Comparison of ENCODE assay signal across 12 cellular contexts in the genomic region with DNA sequence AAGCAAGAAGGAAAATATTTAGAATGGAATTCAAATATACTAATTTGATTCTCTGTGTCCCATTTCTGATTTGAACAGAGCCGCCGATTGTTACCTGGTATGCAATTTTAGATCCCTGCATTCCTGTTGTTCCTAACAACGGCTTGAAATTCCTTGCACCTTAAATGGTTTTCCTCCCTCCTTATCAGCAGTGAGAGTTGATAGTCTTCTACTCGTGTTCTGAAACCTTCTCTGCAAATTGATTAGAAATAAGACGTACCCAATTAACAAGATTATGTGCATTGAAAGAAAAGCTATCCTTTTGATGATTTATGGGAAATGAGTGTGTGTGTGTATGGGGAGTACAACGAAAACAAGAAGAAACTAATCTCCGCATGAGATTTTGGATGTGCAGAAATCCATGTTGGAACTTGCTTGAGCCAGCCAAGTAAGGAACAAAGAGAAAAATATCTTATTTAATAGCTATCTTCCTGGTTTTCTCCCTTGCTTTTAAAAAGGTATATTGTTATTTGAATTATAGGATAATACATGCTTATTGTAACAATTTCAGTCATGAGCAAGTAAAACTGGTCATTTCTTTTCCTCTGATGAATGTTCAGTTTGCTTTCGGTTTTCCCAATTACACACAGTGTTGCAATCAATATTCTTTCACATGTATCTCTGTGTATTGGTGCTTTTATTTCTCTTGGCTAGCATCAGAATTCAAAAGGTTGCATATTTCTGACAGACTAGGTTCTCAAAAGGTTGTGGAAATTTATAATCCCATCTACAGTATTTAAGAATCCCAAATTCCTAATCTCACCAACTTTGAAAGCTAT.
A peak's percentile ranks its signal among the peaks of the same experiment; 100 is the strongest.
DNase-seq lines count a peak whose midpoint lies in the region; ATAC-seq and TF ChIP-seq lines count a peak whose summit lies in the region.
"Had no signal": no experiment of that assay in that cellular context is flagged by ENCODE, and none has a peak within 500 bp of the region (broad histone marks: within the 10 kb centered on the region; RNA-seq: fewer than 3 reads in every experiment).

No MANE protein-coding gene starts in this region.

- BruUV-seq in PC-3 (replicated peaks; lab: Mats Ljungman, UMichigan), result no TSS peak

- H4K20me1 ChIP-seq in PC-3 (ENCODE audit: low read length), result no peaks in the 10 kb centered on the region

- CTCF ChIA-PET in PC-3 (lab: Charles Lee), result no interaction called here

- ATAC-seq in PC-3, result no peak
- peak in 3 of 4 donors; percentile 43 to 50 (median 48) for ATAC-seq in right lobe of liver

- H3K4me1 ChIP-seq in PC-3 (ENCODE audit: insufficient read depth, low read length), result peaks cover 27% of the 10 kb centered on the region
- peaks cover 0 to 43% (median 19%) of the 10 kb centered on the region in 4 donors for H3K4me1 ChIP-seq in right lobe of liver
- H3K4me1 ChIP-seq in suprapubic skin, result peaks cover 51% of the 10 kb centered on the region

- H3K4me3 ChIP-seq in PC-3 (ENCODE audit: low read length), result no peak overlapping the region
- H3K4me3 ChIP-seq in right lobe of liver, result peak overlapping the region in 1 of 3 donors; percentile 14
- H3K4me3 ChIP-seq in suprapubic skin, result no peak overlapping the region
- H3K4me3 ChIP-seq: lung had no signal

- peak overlapping the region; percentile 29; the same call in 1 of the 2 replicates for H3K9ac ChIP-seq in PC-3 (ENCODE audit: low read length)

- no peak for TF ChIP-seq EP300 in suprapubic skin (IDR thresholded peaks at IDR 0.05)

- intact Hi-C loops in PC-3 (cut with micrococcal nuclease) (no loop called here), right lobe of liver (cut with DNase I) (no loop called here)

- no peak for DNase-seq in PC-3
- DNase-seq in caudate nucleus (lab: John Stamatoyannopoulos, UW), result no peak
- no peak for DNase-seq in right lobe of liver
- DNase-seq in suprapubic skin (ENCODE audit: low spot score in 2 of 2), result no peak
- no peak for DNase-seq in GM20000 (ENCODE audit: low spot score)
- no peak for DNase-seq in MV-4-11 (lab: John Stamatoyannopoulos, UW)
- no peak for DNase-seq in stimulated activated CD4-positive, alpha-beta T cell treated with anti-CD3 and anti-CD28 coated beads, Interleukin-4, amount 100 ng/mL, for 24 hours
- DNase-seq: activated CD4-positive, CD25-positive, alpha-beta regulatory T cell; NCI-H1092 treated with DMSO at 0.1 percent for 48 hours; NCI-H510A treated with DMSO at 0.1 percent for 48 hours had no signal

- no peaks in the 10 kb centered on the region for H3K36me3 ChIP-seq in PC-3 (ENCODE audit: low read depth, low read length)
- no peaks in the 10 kb centered on the region for H3K36me3 ChIP-seq in right lobe of liver
- H3K36me3 ChIP-seq in suprapubic skin, result no peaks in the 10 kb centered on the region

- no peaks in the 10 kb centered on the region for H3F3A ChIP-seq in PC-3 (ENCODE audit: low read length, unreplicated experiment)

- no peaks in the 10 kb centered on the region for H3K9me2 ChIP-seq in PC-3 (replicated peaks; ENCODE audit: low read length)

- H3K4me2 ChIP-seq in PC-3 (ENCODE audit: low read length), result peak overlapping the region; percentile 46; the same call in 1 of the 2 replicates

- no peaks in the 10 kb centered on the region for H3K79me2 ChIP-seq in PC-3 (ENCODE audit: low read length)

- H3K27me3 ChIP-seq in PC-3 (ENCODE audit: low read length), result no peaks in the 10 kb centered on the region
- H3K27me3 ChIP-seq in right lobe of liver, result no peaks in the 10 kb centered on the region
- no peaks in the 10 kb centered on the region for H3K27me3 ChIP-seq in suprapubic skin

- TF ChIP-seq CTCF in PC-3 (conservative IDR thresholded peaks at IDR 0.05; ENCODE audit: low read depth, low read length), result no peak
- no peak for TF ChIP-seq CTCF in right lobe of liver (IDR thresholded peaks at IDR 0.05)
- no peak for TF ChIP-seq CTCF in suprapubic skin (IDR thresholded peaks at IDR 0.05)
- no peak for TF ChIP-seq CTCF in GM20000 (IDR thresholded peaks at IDR 0.05; ENCODE audit: extremely low read depth, missing control alignments)

- H2AFZ ChIP-seq in PC-3 (ENCODE audit: low read length), result peak overlapping the region; percentile 40; the same call in 1 of the 2 replicates

- H3K27ac ChIP-seq in PC-3 (ENCODE audit: low read length), result peak overlapping the region; percentile 92
- H3K27ac ChIP-seq in caudate nucleus (ENCODE audit: low read depth, low read length), result peak overlapping the region; percentile 16
- H3K27ac ChIP-seq in right lobe of liver, result peak overlapping the region; percentile 78 to 90 (median 88)
- H3K27ac ChIP-seq in suprapubic skin, result peak overlapping the region; percentile 42
- H3K27ac ChIP-seq: HL-60 had no signal

- POLR2A ChIA-PET in PC-3 (lab: Charles Lee; ENCODE audit: unreplicated experiment), result no interaction called here

- TF ChIP-seq POLR2A in right lobe of liver (IDR thresholded peaks at IDR 0.05) (no peak), suprapubic skin (IDR thresholded peaks at IDR 0.05) (no peak)

- 37% methylated on average over 8 of the region's 8 CpGs for WGBS in right lobe of liver (ENCODE audit: insufficient coverage, low coverage, low lambda C conversion rate, missing lambda C conversion rate)
- 43% methylated on average over 8 of the region's 8 CpGs for WGBS in suprapubic skin

- H3K9me3 ChIP-seq in PC-3 (ENCODE audit: low read length) (no peaks in the 10 kb centered on the region), right lobe of liver (no peaks in the 10 kb centered on the region), suprapubic skin (no peaks in the 10 kb centered on the region)

Comparison
In these comparisons a context has a peak if more than half of its experiments do, and no peak if none do; other contexts are left out.
1. H3K27ac ChIP-seq: peak in every context shown above with its lines; median percentile 92 in PC-3; 88 in right lobe of liver; 42 in suprapubic skin; 16 in caudate nucleus.